18 cellular contexts compared by ENCODE assay signal in the genomic region with DNA sequence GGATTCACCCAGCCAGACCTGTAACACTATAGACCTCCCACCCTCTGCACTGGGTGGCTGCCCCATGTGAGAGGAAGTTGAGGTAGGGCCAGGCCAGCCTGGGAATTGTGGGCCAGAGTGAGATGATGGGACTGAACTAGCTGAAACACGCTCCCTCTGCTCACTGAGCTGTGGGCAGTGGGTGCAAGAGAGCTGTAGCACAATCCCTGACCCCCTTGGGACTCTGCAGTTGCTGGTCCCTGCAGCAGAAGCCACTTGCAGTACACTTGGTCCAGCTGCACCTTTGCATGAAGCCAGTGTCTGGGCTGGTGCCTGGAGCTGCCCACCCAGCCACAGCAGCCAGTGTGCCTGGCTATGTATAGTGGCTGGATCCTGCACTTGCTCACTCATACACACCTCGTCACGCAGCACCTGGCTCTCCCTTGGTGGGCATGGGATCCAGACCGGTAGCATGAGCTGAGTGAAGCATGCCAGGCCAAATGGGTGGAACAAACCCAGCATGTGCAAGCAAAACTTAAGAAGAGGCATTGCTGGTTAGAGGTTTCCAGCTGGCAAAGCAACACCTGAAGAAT.
DNase-seq lines count a peak whose midpoint lies in the region; ATAC-seq, FAIRE-seq and TF ChIP-seq lines count a peak whose summit lies in the region.
"Had no signal": no experiment of that assay in that cellular context is flagged by ENCODE, and none has a peak within 500 bp of the region (broad histone marks: within the 10 kb centered on the region; RNA-seq: fewer than 3 reads in every experiment).

No MANE protein-coding gene starts in this region.

- peak; percentile 44 for ATAC-seq in sciatic nerve
- ATAC-seq in aorta (ENCODE audit: low FRiP score), result peak; percentile 41
- ATAC-seq in GM19455 (IDR thresholded peaks at IDR 0.05; ENCODE audit: unreplicated experiment), result no peak
- ATAC-seq: CD8-positive, alpha-beta T cell; GM12878 had no signal

- no peak overlapping the region for H3K4ac ChIP-seq in H1 (replicated peaks; ENCODE audit: insufficient read length, low read depth, low read length)

- H3K4me2 ChIP-seq in H1 (ENCODE audit: insufficient read depth in 1 of 2, low read depth in 2 of 2, low read length in 2 of 2), result no peak overlapping the region
- H3K4me2 ChIP-seq: BLaER1 treated with 17β-estradiol and CSF1 and Interleukin-3, amounts not matched to agents 10 nM and 100 nM had no signal

- H2BK15ac ChIP-seq in H1 (ENCODE audit: low read length), result no peak overlapping the region

- no peak overlapping the region; the same call in 1 of the 2 replicates for H4K8ac ChIP-seq in H1 (ENCODE audit: extremely low read depth, insufficient read depth, low read length)

- H3K36me3 ChIP-seq in H1 (ENCODE audit: control insufficient read depth in 2 of 4, insufficient read depth in 4 of 4, low read length in 3 of 4) (no peaks in the 10 kb centered on the region; a peak in 1 of 8 replicates), aorta (ENCODE audit: control insufficient read depth in 1 of 2, insufficient read depth in 2 of 2, low read length in 1 of 2) (no peaks in the 10 kb centered on the region)
- H3K36me3 ChIP-seq: BLaER1 treated with 17β-estradiol and CSF1 and Interleukin-3, amounts not matched to agents 10 nM and 100 nM had no signal

- intact Hi-C loops in sciatic nerve (cut with DNase I), result no loop called here
- intact Hi-C loops in aorta (cut with DNase I), result no loop called here

- H3K79me1 ChIP-seq in H1 (ENCODE audit: low read depth, low read length), result no peaks in the 10 kb centered on the region

- no peak overlapping the region for H3K27ac ChIP-seq in H1 (ENCODE audit: low read depth, low read length)
- H3K27ac ChIP-seq in aorta (ENCODE audit: low read depth in 1 of 2, low read length in 2 of 2), result no peak overlapping the region
- H3K27ac ChIP-seq: BLaER1 treated with 17β-estradiol and CSF1 and Interleukin-3, amounts not matched to agents 10 nM and 100 nM; GM23248 had no signal

- POLR2A ChIA-PET in H1 (lab: Charles Lee; ENCODE audit: partially characterized antibody), result no interaction called here

- H2BK20ac ChIP-seq in H1 (ENCODE audit: low read length), result no peak overlapping the region

- TF ChIP-seq EP300 in H1 (IDR thresholded peaks at IDR 0.05; ENCODE audit: borderline replicate concordance in 1 of 2, low read depth in 2 of 2, low read length in 2 of 2), result no peak

- TF ChIP-seq RAD21 in H1 (IDR thresholded peaks at IDR 0.05 in 1 of 2, conservative IDR thresholded peaks at IDR 0.05 in 1 of 2; ENCODE audit: low read depth in 2 of 2, low read length in 2 of 2), result no peak

- H3K9me3 ChIP-seq in H1 (ENCODE audit: insufficient read depth in 2 of 2, low read depth in 1 of 2, low read length in 1 of 2) (no peaks in the 10 kb centered on the region), aorta (ENCODE audit: control insufficient read depth, low read length) (no peaks in the 10 kb centered on the region)

- no peak overlapping the region for H2AFZ ChIP-seq in H1 (ENCODE audit: low read length)
- H2AFZ ChIP-seq: GM23248 had no signal

- H3K14ac ChIP-seq in H1 (ENCODE audit: insufficient read length), result no peak overlapping the region

- no peak overlapping the region for H2AK5ac ChIP-seq in H1 (ENCODE audit: low read depth, low read length)

- TF ChIP-seq POLR2A in H1 (IDR thresholded peaks at IDR 0.05; ENCODE audit: control extremely low read depth in 1 of 2, low read depth in 2 of 2, low read length in 2 of 2), result no peak

- no peaks in the 10 kb centered on the region for H3K27me3 ChIP-seq in H1 (replicated peaks in 1 of 4; ENCODE audit: control insufficient read depth in 3 of 4, extremely low read depth in 1 of 4, insufficient read depth in 3 of 4, low read length in 3 of 4)
- H3K27me3 ChIP-seq in aorta (ENCODE audit: control insufficient read depth in 1 of 2, insufficient read depth in 2 of 2, low read length in 1 of 2), result no peaks in the 10 kb centered on the region
- H3K27me3 ChIP-seq: BLaER1 treated with 17β-estradiol and CSF1 and Interleukin-3, amounts not matched to agents 10 nM and 100 nM had no signal

- no peak overlapping the region for H4K91ac ChIP-seq in H1 (replicated peaks; ENCODE audit: insufficient read length, low read length)

- no peaks in the 10 kb centered on the region for H3K23me2 ChIP-seq in H1 (ENCODE audit: low read depth, low read length)

- H3K9ac ChIP-seq in H1 (replicated peaks in 1 of 4; ENCODE audit: extremely low read depth in 1 of 4, low read depth in 3 of 4, low read length in 3 of 4), result no peak overlapping the region
- H3K9ac ChIP-seq: BLaER1 treated with 17β-estradiol and CSF1 and Interleukin-3, amounts not matched to agents 10 nM and 100 nM; GM23248 had no signal

- H3K4me3 ChIP-seq in H1 (ENCODE audit: extremely low read depth in 1 of 4, insufficient read depth in 2 of 4, low read depth in 3 of 4, low read length in 4 of 4), result no peak overlapping the region
- no peak overlapping the region for H3K4me3 ChIP-seq in aorta (ENCODE audit: low read length in 2 of 2)
- H3K4me3 ChIP-seq: BLaER1 treated with 17β-estradiol and CSF1 and Interleukin-3, amounts not matched to agents 10 nM and 100 nM; GM12878; GM23248 had no signal

- H3K23ac ChIP-seq in H1 (ENCODE audit: insufficient read length), result no peak overlapping the region

- CTCF ChIA-PET in H1 (lab: Charles Lee; ENCODE audit: partially characterized antibody), result interaction anchor here (1.0 kb wide), 1 partner anchor 10 kb away, joined by 3 read pairs; no protein-coding TSS in a partner anchor

- 92% methylated on average over 4 of the region's 4 CpGs; no CpG with 5 or more reads in 1 of the 2 experiments for WGBS in H1 (ENCODE audit: extremely low coverage in 1 of 2, insufficient coverage in 1 of 2, insufficient read length in 1 of 2, insufficient replicate concordance in 2 of 2, low coverage in 1 of 2, low lambda C conversion rate in 2 of 2, missing lambda C conversion rate in 1 of 2), 2 experiments
- 76 to 86% methylated on average over 4 of the region's 4 CpGs for WGBS in aorta, 2 donors

- H2BK12ac ChIP-seq in H1 (ENCODE audit: low read depth, low read length), result no peak overlapping the region

- no peaks in the 10 kb centered on the region for H4K20me1 ChIP-seq in H1 (replicated peaks in 1 of 2; ENCODE audit: control insufficient read depth in 1 of 2, insufficient read depth in 2 of 2, low read length in 2 of 2)
- H4K20me1 ChIP-seq: BLaER1 treated with 17β-estradiol and CSF1 and Interleukin-3, amounts not matched to agents 10 nM and 100 nM had no signal

- H3K79me2 ChIP-seq in H1 (ENCODE audit: control insufficient read depth in 1 of 2, insufficient read depth in 2 of 2, low read length in 2 of 2), result no peaks in the 10 kb centered on the region

- H2BK120ac ChIP-seq in H1 (replicated peaks; ENCODE audit: low read depth, low read length), result no peak overlapping the region

- no peak overlapping the region for H4K5ac ChIP-seq in H1 (ENCODE audit: insufficient read length, low read depth, low read length)

- H3K56ac ChIP-seq in H1 (replicated peaks; ENCODE audit: insufficient read length, low read depth, low read length), result no peak overlapping the region

- DNase-seq in D341Med (ENCODE audit: low spot score), result peak; percentile 6
- no peak for DNase-seq in H1 (ENCODE audit: low read depth in 1 of 2, low spot score in 2 of 2)
- DNase-seq in sciatic nerve (ENCODE audit: low spot score), result no peak
- DNase-seq in aorta, result no peak
- DNase-seq in islet precursor cell, result no peak
- DNase-seq: Calu3; CD8-positive, alpha-beta T cell; DMS 273 treated with DMSO at 0.1 percent for 48 hours; DMS53; DND-41; EL; GM23248; HCEC 1CT had no signal

- peak overlapping the region; percentile 24; the same call in 1 of the 2 replicates for H3K18ac ChIP-seq in H1 (ENCODE audit: extremely low read depth, low read length)

- H3K4me1 ChIP-seq in H1 (replicated peaks in 1 of 4; ENCODE audit: control insufficient read depth in 3 of 4, insufficient read depth in 4 of 4, low read length in 3 of 4), result no peaks in the 10 kb centered on the region
- no peaks in the 10 kb centered on the region for H3K4me1 ChIP-seq in aorta (ENCODE audit: control insufficient read depth in 1 of 2, insufficient read depth in 2 of 2, low read length in 2 of 2)
- H3K4me1 ChIP-seq: BLaER1 treated with 17β-estradiol and CSF1 and Interleukin-3, amounts not matched to agents 10 nM and 100 nM had no signal

- TF ChIP-seq CTCF in H1 (IDR thresholded peaks at IDR 0.05; ENCODE audit: control extremely low read depth in 1 of 3, insufficient read depth in 1 of 3, low read depth in 1 of 3, low read length in 3 of 3), result no peak

- FAIRE-seq in H1 (lab: Jason Lieb, UNC), result no peak
- FAIRE-seq: GM12878, GM19239, H54 had no signal

- no peak overlapping the region for H2BK5ac ChIP-seq in H1 (ENCODE audit: low read depth, low read length)

TF ChIP-seq in H1, 55 proteins besides CTCF, POLR2A, EP300 and RAD21:
- TF ChIP-seq BRCA1 (IDR thresholded peaks at IDR 0.05; ENCODE audit: low read depth, low read length), result no peak
- TF ChIP-seq KDM1A (IDR thresholded peaks at IDR 0.05; ENCODE audit: borderline replicate concordance, low read length), result no peak
- TF ChIP-seq BCL11A (IDR thresholded peaks at IDR 0.05; ENCODE audit: low read depth in 2 of 2, low read length in 2 of 2), result no peak
- no peak for TF ChIP-seq MAFK (IDR thresholded peaks at IDR 0.05; ENCODE audit: low read depth, low read length)
- TF ChIP-seq ASH2L (IDR thresholded peaks at IDR 0.05; ENCODE audit: low read length), result no peak
- TF ChIP-seq, protein P1, sequence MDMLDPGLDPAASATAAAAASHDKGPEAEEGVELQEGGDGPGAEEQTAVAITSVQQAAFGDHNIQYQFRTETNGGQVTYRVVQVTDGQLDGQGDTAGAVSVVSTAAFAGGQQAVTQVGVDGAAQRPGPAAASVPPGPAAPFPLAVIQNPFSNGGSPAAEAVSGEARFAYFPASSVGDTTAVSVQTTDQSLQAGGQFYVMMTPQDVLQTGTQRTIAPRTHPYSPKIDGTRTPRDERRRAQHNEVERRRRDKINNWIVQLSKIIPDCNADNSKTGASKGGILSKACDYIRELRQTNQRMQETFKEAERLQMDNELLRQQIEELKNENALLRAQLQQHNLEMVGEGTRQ (IDR thresholded peaks at IDR 0.05; ENCODE audit: low read length), result no peak
- TF ChIP-seq, protein P2, sequence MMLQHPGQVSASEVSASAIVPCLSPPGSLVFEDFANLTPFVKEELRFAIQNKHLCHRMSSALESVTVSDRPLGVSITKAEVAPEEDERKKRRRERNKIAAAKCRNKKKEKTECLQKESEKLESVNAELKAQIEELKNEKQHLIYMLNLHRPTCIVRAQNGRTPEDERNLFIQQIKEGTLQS (IDR thresholded peaks at IDR 0.05; ENCODE audit: insufficient read depth, low read depth, low read length), result no peak
- TF ChIP-seq TAF7 (optimal IDR thresholded peaks at IDR 0.05; ENCODE audit: borderline replicate concordance, low read depth, low read length), result no peak
- TF ChIP-seq CREB1 (IDR thresholded peaks at IDR 0.05), result no peak
- no peak for TF ChIP-seq SP4 (IDR thresholded peaks at IDR 0.05; ENCODE audit: low read length)
